8 cellular contexts compared by ENCODE assay signal in genomic region chr9:128828719-128829452, GRCh38. TPM values are rescaled to one million over a fixed set of nuclear protein-coding genes. Genes with fewer than 3 reads are reported as not detected.
DNase-seq lines count a peak whose midpoint lies in the region; ATAC-seq and TF ChIP-seq lines count a peak whose summit lies in the region.

No MANE protein-coding gene starts in this region.

- H3K9me3 ChIP-seq in NT2/D1 (ENCODE audit: insufficient read depth, low read length) (no peaks in the 10 kb centered on the region), ovary (no peaks in the 10 kb centered on the region)

- H3K4me1 ChIP-seq in NT2/D1 (ENCODE audit: insufficient read depth, insufficient read length) (peaks cover 14% of the 10 kb centered on the region), ovary (ENCODE audit: insufficient read depth) (peaks cover 4% of the 10 kb centered on the region)

- TF ChIP-seq CTCF in epithelial cell of esophagus (IDR thresholded peaks at IDR 0.05; ENCODE audit: insufficient read depth, low read depth, low read length, missing control alignments), result no peak
- TF ChIP-seq CTCF in ovary (IDR thresholded peaks at IDR 0.05), result no peak

- peak overlapping the region; percentile 2 to 48 for H3K27ac ChIP-seq in ovary

- peaks cover 20% of the 10 kb centered on the region for H3K36me3 Mint-ChIP-seq in T-helper 1 cell treated with Interleukin-12 subunit alpha and Interleukin-12 subunit beta and Interleukin-4 antibody, amounts not matched to agents 30 μg/mL and 1 μg/mL, for 36 hours (ENCODE audit: low read depth)

- H3K4me3 Mint-ChIP-seq in T-helper 1 cell treated with Interleukin-12 subunit alpha and Interleukin-12 subunit beta and Interleukin-4 antibody, amounts not matched to agents 30 μg/mL and 1 μg/mL, for 36 hours, result peak overlapping the region; percentile 93

- TF ChIP-seq POLR2A in ovary (IDR thresholded peaks at IDR 0.05), result no peak

- peak overlapping the region; percentile 89 for H3K27ac Mint-ChIP-seq in T-helper 1 cell treated with Interleukin-12 subunit alpha and Interleukin-12 subunit beta and Interleukin-4 antibody, amounts not matched to agents 30 μg/mL and 1 μg/mL, for 36 hours

- DNase-seq in T-helper 1 cell (no peak), NT2/D1 (ENCODE audit: low read depth, low spot score) (no peak), epithelial cell of esophagus (ENCODE audit: low read depth) (no peak), ovary (no peak), H4 (ENCODE audit: low spot score) (no peak)

- no peak for ATAC-seq in GM18907 (IDR thresholded peaks at IDR 0.05; ENCODE audit: unreplicated experiment)
- ATAC-seq in HG03045 (IDR thresholded peaks at IDR 0.05; ENCODE audit: unreplicated experiment), result no peak

- no peaks in the 10 kb centered on the region for H3K27me3 ChIP-seq in NT2/D1 (ENCODE audit: insufficient read depth, insufficient read length)
- no peaks in the 10 kb centered on the region for H3K27me3 ChIP-seq in ovary

- H3K36me3 ChIP-seq in NT2/D1 (ENCODE audit: insufficient read depth, insufficient read length, low read length), result peaks cover 74% of the 10 kb centered on the region
- H3K36me3 ChIP-seq in ovary, result no peaks in the 10 kb centered on the region

- 28 to 31% (median 30%) methylated on average over 18 of the region's 18 CpGs for WGBS in ovary, 3 donors

- H3K4me1 Mint-ChIP-seq in T-helper 1 cell treated with Interleukin-12 subunit alpha and Interleukin-12 subunit beta and Interleukin-4 antibody, amounts not matched to agents 30 μg/mL and 1 μg/mL, for 36 hours (ENCODE audit: low read depth), result peaks cover 15% of the 10 kb centered on the region

- peak overlapping the region; percentile 92 for H3K4me3 ChIP-seq in NT2/D1 (ENCODE audit: insufficient read length, low read depth)
- H3K4me3 ChIP-seq in epithelial cell of esophagus (ENCODE audit: low read length), result peak overlapping the region; percentile 81
- H3K4me3 ChIP-seq in ovary, result peak overlapping the region; percentile 97

- intact Hi-C loops in ovary (cut with DNase I), result no loop called here

- peak overlapping the region; percentile 98 for H3K9ac ChIP-seq in NT2/D1 (ENCODE audit: insufficient read length, low read depth)

- H3K9me3 Mint-ChIP-seq in T-helper 1 cell treated with Interleukin-12 subunit alpha and Interleukin-12 subunit beta and Interleukin-4 antibody, amounts not matched to agents 30 μg/mL and 1 μg/mL, for 36 hours, result no peaks in the 10 kb centered on the region

- no peak for TF ChIP-seq EP300 in ovary (IDR thresholded peaks at IDR 0.05)

- H3K27me3 Mint-ChIP-seq in T-helper 1 cell treated with Interleukin-12 subunit alpha and Interleukin-12 subunit beta and Interleukin-4 antibody, amounts not matched to agents 30 μg/mL and 1 μg/mL, for 36 hours (ENCODE audit: low read depth), result no peaks in the 10 kb centered on the region

RNA-seq across cellular contexts. Expression of gene SPOUT1, which starts 0.7 kb away (rescaled TPM):
- 10 to 100 TPM; 10.7 to 47.9 (median 26.5) TPM for total RNA-seq in ovary
- 10 to 100 TPM in 1 of 2 donors, 1 to 10 TPM in 1; 6.3 to 18.5 TPM for polyA plus RNA-seq in ovary
- total RNA-seq in H4 (2014; rRNA removed; shearing (Covaris generic)), result 16.7 and 39.2 TPM in 2 replicates

RNA-seq across cellular contexts. Expression of gene ENDOG, which starts 10.6 kb away (rescaled TPM):
- 10 to 100 TPM; 14.6 to 23.7 (median 20.3) TPM for total RNA-seq in ovary
- 10 to 100 TPM in 1 of 2 donors, 1 to 10 TPM in 1; 3.6 to 13.7 TPM for polyA plus RNA-seq in ovary
- total RNA-seq in H4 (2014; rRNA removed; shearing (Covaris generic)), result 13.5 and 17.4 TPM in 2 replicates

RNA-seq across cellular contexts. Expression of gene TBC1D13, which starts 41.8 kb away (rescaled TPM):
- total RNA-seq in ovary, result 10 to 100 TPM; 10.7 to 31.1 (median 26.3) TPM
- polyA plus RNA-seq in ovary, result 10 to 100 TPM; 15.2 to 32.2 TPM
- total RNA-seq in H4 (2014; rRNA removed; shearing (Covaris generic)), result 12.0 and 16.6 TPM in 2 replicates

RNA-seq across cellular contexts. Expression of gene KYAT1, which starts 52.9 kb away (rescaled TPM):
- total RNA-seq in ovary, result 10 to 100 TPM in 1 of 7 donors, 1 to 10 TPM in 6; 4.6 to 10.2 (median 6.1) TPM
- polyA plus RNA-seq in ovary, result 1 to 10 TPM; 4.2 to 5.8 TPM
- total RNA-seq in H4 (2014; rRNA removed; shearing (Covaris generic)), result 7.1 and 7.3 TPM in 2 replicates

RNA-seq across cellular contexts. Expression of gene LRRC8A, which starts 53.0 kb away (rescaled TPM):
- 10 to 100 TPM; 18.1 to 39.7 (median 26.4) TPM for total RNA-seq in ovary
- polyA plus RNA-seq in ovary, result 10 to 100 TPM; 21.2 to 28.5 TPM
- total RNA-seq in H4 (2014; rRNA removed; shearing (Covaris generic)), result 17.8 and 26.8 TPM in 2 replicates
